ENCODE assay signal across 34 cellular contexts in the genomic region with DNA sequence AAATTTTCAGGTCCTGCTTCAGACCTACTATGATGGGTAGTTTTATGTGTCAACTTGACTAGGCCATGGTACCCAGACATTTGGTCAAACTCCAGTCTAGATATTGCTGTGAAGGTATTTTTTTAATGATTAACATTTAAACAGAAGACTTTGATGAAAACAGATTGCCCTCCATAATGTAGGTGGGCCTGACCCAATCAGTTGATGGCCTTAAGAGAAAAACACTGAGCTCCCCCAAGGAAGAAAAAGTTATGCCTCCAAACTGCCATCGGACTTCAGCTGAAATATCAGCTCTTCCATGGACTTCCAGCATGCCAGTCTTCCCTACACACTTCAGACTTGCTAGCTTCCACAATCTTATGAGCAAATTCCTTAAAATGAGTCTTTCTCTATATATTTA.
"Had no signal": no experiment of that assay in that cellular context is flagged by ENCODE, and none has a peak within 500 bp of the region (broad histone marks: within the 10 kb centered on the region; RNA-seq: fewer than 3 reads in every experiment).

No MANE protein-coding gene starts in this region.

- H3K4me3 ChIP-seq: MG63 had no signal

- H3K36me3 ChIP-seq: MG63 had no signal

- DNase-seq: Karpas-422, Kasumi-1, MG63, MM.1S, MV-4-11, NCI-H1048, NCI-H1092, NCI-H1092 treated with DMSO at 0.1 percent for 48 hours, NCI-H1105, NCI-H1105 treated with DMSO at 0.1 percent for 48 hours, NCI-H1417, NCI-H1417 treated with DMSO at 0.1 percent for 48 hours, NCI-H1436, NCI-H1436 treated with DMSO at 0.1 percent for 48 hours, NCI-H146, NCI-H1694, NCI-H1694 treated with DMSO at 0.1 percent for 48 hours, NCI-H187, NCI-H187 treated with DMSO at 0.1 percent for 48 hours, NCI-H1930, NCI-H2029, NCI-H2029 treated with DMSO at 0.1 percent for 48 hours, NCI-H2081, NCI-H2081 treated with DMSO at 0.1 percent for 48 hours, NCI-H2107, NCI-H2171, NCI-H2171 treated with DMSO at 0.1 percent for 48 hours, NCI-H2227 treated with DMSO at 0.1 percent for 48 hours, NCI-H226, NCI-H345, NCI-H446, NCI-H446 treated with DMSO at 0.1 percent for 48 hours, NCI-H510A, NCI-H510A treated with DMSO at 0.1 percent for 48 hours had no signal

- H3K9me3 ChIP-seq: MG63 had no signal
